In the genomic region with DNA sequence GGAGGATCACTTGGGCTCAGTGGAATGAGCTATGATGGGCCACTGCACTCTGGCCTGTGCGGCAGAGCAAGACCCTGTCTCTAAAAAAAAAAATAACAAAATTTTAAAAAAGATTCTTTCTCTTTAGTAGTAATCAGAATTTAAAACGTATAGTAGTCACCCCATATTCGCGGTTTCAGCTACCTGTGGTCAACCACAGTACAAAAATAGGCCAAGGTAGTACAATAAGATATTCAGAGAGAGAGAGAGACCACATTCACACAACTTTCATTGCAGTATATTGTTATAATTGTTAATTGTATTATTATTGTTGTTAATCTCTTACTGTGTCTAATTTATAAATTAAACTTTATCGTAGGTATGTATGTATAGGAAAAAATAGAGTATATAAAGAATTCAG, we compare ENCODE assay signal across 12 cellular contexts.
DNase-seq lines count a peak whose midpoint lies in the region; ATAC-seq lines count a peak whose summit lies in the region.
"Had no signal": no experiment of that assay in that cellular context is flagged by ENCODE, and none has a peak within 500 bp of the region (broad histone marks: within the 10 kb centered on the region; RNA-seq: fewer than 3 reads in every experiment).

No MANE protein-coding gene starts in this region.

- no peak for DNase-seq in activated CD4-positive, CD25-positive, alpha-beta regulatory T cell treated with anti-CD3 and anti-CD28 coated beads, Interleukin-2, amount 50 U/mL, for 72 hours
- DNase-seq in central memory CD4-positive, alpha-beta T cell, result peak; percentile 7
- DNase-seq in NK-92 (lab: John Stamatoyannopoulos, UW; ENCODE audit: unreplicated experiment) (no peak), NCI-H748 treated with DMSO at 0.1 percent for 48 hours (lab: John Stamatoyannopoulos, UW) (no peak)
- DNase-seq: body of pancreas; heart right ventricle; lower lobe of right lung; stimulated activated naive CD4-positive, alpha-beta T cell treated with Interleukin-2 at 50 U/mL for 16 hours had no signal

- ATAC-seq in activated CD4-positive, CD25-positive, alpha-beta regulatory T cell treated with anti-CD3 and anti-CD28 coated beads, Interleukin-2, amount 50 U/mL, for 24 hours, result peak; percentile 48 to 60
- ATAC-seq in GM21526 (IDR thresholded peaks at IDR 0.05; ENCODE audit: low FRiP score, unreplicated experiment), result peak; percentile 67
- peak; percentile 89 for ATAC-seq in HG03159 (IDR thresholded peaks at IDR 0.05; ENCODE audit: unreplicated experiment)
- ATAC-seq in HG02840 (IDR thresholded peaks at IDR 0.05; ENCODE audit: low FRiP score, unreplicated experiment), result no peak
- ATAC-seq: body of pancreas, heart right ventricle, lower lobe of right lung had no signal
